In the genomic region with DNA sequence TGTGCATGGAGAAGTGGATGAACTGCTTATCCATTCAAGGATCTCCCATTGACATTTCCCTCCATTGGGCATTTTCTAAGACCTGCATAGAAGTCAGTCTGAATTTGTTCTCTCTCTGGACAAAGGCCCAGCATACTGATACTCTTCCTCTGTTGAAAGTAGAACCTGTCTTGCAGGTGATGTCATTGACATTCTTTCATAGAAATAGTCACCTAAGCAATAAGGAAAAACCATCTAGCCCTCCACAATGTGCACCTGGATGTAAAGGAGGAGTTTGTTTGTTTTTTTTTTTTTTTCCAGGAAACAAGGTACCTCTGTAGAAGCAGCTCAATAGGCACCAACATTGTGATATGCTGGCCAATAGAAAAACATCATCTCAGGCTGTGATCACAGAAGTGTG, we compare ENCODE assay signal across 27 cellular contexts.
"Had no signal": no experiment of that assay in that cellular context is flagged by ENCODE, and none has a peak within 500 bp of the region (broad histone marks: within the 10 kb centered on the region; RNA-seq: fewer than 3 reads in every experiment).

No MANE protein-coding gene starts in this region.

- H3K4me3 ChIP-seq: K562, Peyer's patch had no signal

- H3K27me3 ChIP-seq: Peyer's patch had no signal

- H3K36me3 ChIP-seq: Peyer's patch had no signal

- H3K27ac ChIP-seq: Peyer's patch, VCaP had no signal

- ATAC-seq: activated naive CD8-positive, alpha-beta T cell treated with anti-CD3 and anti-CD28 coated beads, Interleukin-2, amount 50 U/mL, for 24 hours; K562 had no signal

- H3K4me1 ChIP-seq: Peyer's patch had no signal

- DNase-seq: activated B cell treated with CpG ODN at 0.5 μM for 24 hours; activated CD4-positive, alpha-beta memory T cell treated with anti-CD3 and anti-CD28 coated beads for 36 hours; activated CD4-positive, alpha-beta T cell treated with anti-CD3 and anti-CD28 coated beads for 4 hours; activated CD4-positive, alpha-beta T cell treated with anti-CD3 and anti-CD28 coated beads, Interleukin-2, amount 50 U/mL, for 1 hour; activated CD4-positive, CD25-positive, alpha-beta regulatory T cell treated with anti-CD3 and anti-CD28 coated beads, Interleukin-2, amount 50 U/mL, for 72 hours; activated CD8-positive, alpha-beta memory T cell treated with anti-CD3 and anti-CD28 coated beads, Interleukin-2, amount 50 U/mL, for 48 hours; activated effector memory CD4-positive, alpha-beta T cell treated with Interleukin-2 at 50 U/mL for 16 hours; activated naive CD4-positive, alpha-beta T cell treated with anti-CD3 and anti-CD28 coated beads, Interleukin-2, amount 10 ng/mL, durations not matched to agents 7 days and 5 days; activated naive CD8-positive, alpha-beta T cell treated with anti-CD3 and anti-CD28 coated beads, Interleukin-2, amount 50 U/mL, for 24 hours; activated T-cell treated with anti-CD3 and anti-CD28 coated beads, Interleukin-2, amount 50 U/mL, for 48 hours; anterior cingulate cortex; central memory CD4-positive, alpha-beta T cell; NCI-H1105; NCI-H1417 treated with DMSO at 0.1 percent for 48 hours; NCI-H187 treated with DMSO at 0.1 percent for 48 hours; NCI-H2081; NCI-H345; NCI-H524 treated with DMSO at 0.1 percent for 48 hours; Peyer's patch; RPMI8226; SHP77 treated with DMSO at 0.1 percent for 48 hours; SW 1271; T-helper 1 cell; T-helper 2 cell; T-helper 9 cell had no signal
